ENCODE assay signal across 10 cellular contexts in the genomic region with DNA sequence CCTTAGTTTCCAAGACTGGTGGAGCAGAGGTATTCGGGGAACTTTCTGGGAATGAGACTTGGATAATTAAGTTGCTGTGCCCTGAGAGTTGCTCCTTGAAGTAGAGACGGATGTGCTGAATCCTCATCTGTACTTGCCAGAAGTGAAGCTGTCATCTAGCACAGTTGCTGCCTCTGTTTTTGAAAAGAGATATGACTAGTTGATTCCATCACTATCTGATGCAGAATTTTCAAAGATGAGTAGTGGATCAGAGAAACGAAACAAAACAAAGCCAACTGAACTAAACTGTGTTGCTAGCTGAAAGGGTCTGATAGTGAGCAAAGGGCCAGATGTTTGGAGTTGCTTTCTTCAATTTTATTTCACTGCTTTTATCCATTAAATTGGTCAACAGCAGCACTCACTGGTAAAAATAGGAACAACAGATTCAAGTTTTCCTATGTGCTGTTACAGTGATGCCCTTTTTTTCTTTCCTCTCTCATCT. TPM values are rescaled to one million over a fixed set of nuclear protein-coding genes. Genes with fewer than 3 reads are reported as not detected.
A peak's percentile ranks its signal among the peaks of the same experiment; 100 is the strongest.
DNase-seq lines count a peak whose midpoint lies in the region; ATAC-seq, FAIRE-seq and TF ChIP-seq lines count a peak whose summit lies in the region.
"Had no signal": no experiment of that assay in that cellular context is flagged by ENCODE, and none has a peak within 500 bp of the region (broad histone marks: within the 10 kb centered on the region; RNA-seq: fewer than 3 reads in every experiment).

No MANE protein-coding gene starts in this region.

- peak; percentile 94 for FAIRE-seq in K562 (lab: Jason Lieb, UNC)

- H4K20me1 ChIP-seq in K562 (replicated peaks; ENCODE audit: control insufficient read depth, insufficient read depth, low read length) = no peaks in the 10 kb centered on the region

- 2% methylated on average over 3 of the region's 3 CpGs for WGBS in K562 (ENCODE audit: insufficient coverage, low coverage, missing lambda C conversion rate)

- H3K4me3 ChIP-seq in K562 = no peak overlapping the region; the same call in 1 of the 2 replicates

- no peak overlapping the region for H3K27ac Mint-ChIP-seq in activated T-helper 2 cell treated with anti-CD3 and anti-CD28 coated beads, Interferon-gamma antibody, Interleukin-2, Interleukin-4, amounts not matched to agents 10 μg/mL and 5 μg/mL and 100 μg/mL, durations not matched to agents 14 hours and 24 hours and 36 hours

- peaks cover 49% of the 10 kb centered on the region for H3K79me2 ChIP-seq in K562 (ENCODE audit: control insufficient read depth, insufficient read depth, low read length)

- in situ Hi-C loops in K562 (cut with MboI) = loop anchor here (5.0 kb wide), 1 partner anchor 95 kb away; no protein-coding TSS in a partner anchor

- H3K4me1 Mint-ChIP-seq in activated T-helper 2 cell treated with anti-CD3 and anti-CD28 coated beads, Interferon-gamma antibody, Interleukin-2, Interleukin-4, amounts not matched to agents 10 μg/mL and 5 μg/mL and 100 μg/mL, durations not matched to agents 14 hours and 24 hours and 36 hours (ENCODE audit: low read depth) = peaks cover 2% of the 10 kb centered on the region

- H3K9me3 ChIP-seq in K562 (replicated peaks; ENCODE audit: control insufficient read depth, insufficient read depth, low read depth, low read length) = no peaks in the 10 kb centered on the region

- TF ChIP-seq POLR2A in K562 (conservative IDR thresholded peaks at IDR 0.05) = no peak

- H3K9ac ChIP-seq in K562 (ENCODE audit: insufficient read depth in 1 of 2, low read depth in 2 of 2, low read length in 2 of 2) = peak overlapping the region in 1 of 2 experiments; percentile 40; a peak in 1 of 4 replicates

- no peak overlapping the region for H2AFZ ChIP-seq in K562 (ENCODE audit: low read depth, low read length)

- TF ChIP-seq RAD21 in K562 (CRISPR knock-in tag; conservative IDR thresholded peaks at IDR 0.05 in 1 of 2, IDR thresholded peaks at IDR 0.05 in 1 of 2) = peak; percentile 90 to 92

- intact Hi-C loops in Right ventricle myocardium inferior (cut with DNase I) (loop anchor here (1.0 to 5.0 kb wide), 2 partner anchors 65 to 101 kb away; no protein-coding TSS in a partner anchor), cardiac septum (cut with DNase I) (loop anchor here (1.0 to 10.0 kb wide), 4 partner anchors 27 to 627 kb away; no protein-coding TSS in a partner anchor), K562 (cut with micrococcal nuclease) (loop anchor here (1.0 to 5.0 kb wide), 4 partner anchors 50 to 156 kb away; no protein-coding TSS in a partner anchor)
- intact Hi-C loops in activated T-helper 2 cell treated with anti-CD3 and anti-CD28 coated beads, Interferon-gamma antibody, Interleukin-2, Interleukin-4, amounts not matched to agents 10 μg/mL and 5 μg/mL and 100 μg/mL, durations not matched to agents 14 hours and 24 hours and 36 hours (cut with micrococcal nuclease) = no loop called here

- H3K27ac ChIP-seq in K562 (ENCODE audit: extremely low read depth, low read depth, low read length) = peak overlapping the region; percentile 78; the same call in 2 of the 3 replicates

- H3K27me3 ChIP-seq in K562 (ENCODE audit: control insufficient read depth in 2 of 2, insufficient read depth in 2 of 2, low read length in 2 of 2) = no peaks in the 10 kb centered on the region

- no peak for DNase-seq in Right ventricle myocardium inferior (ENCODE audit: missing footprints)
- DNase-seq in cardiac septum (ENCODE audit: low spot score) = no peak
- peak; percentile 40 to 81 (median 52) for DNase-seq in K562 (ENCODE audit: extremely low read depth in 1 of 4, low spot score in 3 of 4)
- peak; percentile 56 for DNase-seq in left kidney (ENCODE audit: low read depth, low spot score)
- DNase-seq in activated T-helper 2 cell treated with anti-CD3 and anti-CD28 coated beads, Interferon-gamma antibody, Interleukin-2, Interleukin-4, amounts not matched to agents 10 μg/mL and 5 μg/mL and 100 μg/mL, durations not matched to agents 14 hours and 24 hours and 36 hours (ENCODE audit: low spot score) = no peak
- DNase-seq in NCI-H1436 (lab: John Stamatoyannopoulos, UW) = no peak
- no peak for DNase-seq in activated gamma-delta T cell treated with Interleukin-2 at 50 U/mL for 16 hours
- DNase-seq: NCI-H510A had no signal

- CTCF ChIA-PET in K562 (lab: Yijun Ruan, JAX; ENCODE audit: low intra/inter-chr PET ratio) = interaction anchor here (1.0 to 1.2 kb wide), 3 partner anchors 101 to 121 kb away, joined by 3 to 9 read pairs (median 4); no protein-coding TSS in a partner anchor

- H3K4me1 ChIP-seq in K562 (replicated peaks in 1 of 2; ENCODE audit: control insufficient read depth in 2 of 2, insufficient read depth in 2 of 2, low read length in 2 of 2) = peaks cover 0 to 36% of the 10 kb centered on the region in 2 experiments; a peak in 3 of 5 replicates

- POLR2A ChIA-PET in K562 (lab: Yijun Ruan, JAX) = interaction anchor here (0.7 to 1.5 kb wide), 6 partner anchors 16 to 703 kb away, joined by 3 to 6 read pairs (median 3); no protein-coding TSS in a partner anchor

- H3K36me3 ChIP-seq in K562 (ENCODE audit: control insufficient read depth, insufficient read depth, low read length) = peaks cover 6% of the 10 kb centered on the region; the same call in 2 of the 3 replicates

- TF ChIP-seq EP300 in K562 (IDR thresholded peaks at IDR 0.05; ENCODE audit: low read length) = peak; percentile 99

- ATAC-seq in Right ventricle myocardium inferior (peak; percentile 56), K562 (peak; percentile 90), HG03025 (IDR thresholded peaks at IDR 0.05; ENCODE audit: low FRiP score, unreplicated experiment) (no peak)

- no peaks in the 10 kb centered on the region for H3K9me3 Mint-ChIP-seq in activated T-helper 2 cell treated with anti-CD3 and anti-CD28 coated beads, Interferon-gamma antibody, Interleukin-2, Interleukin-4, amounts not matched to agents 10 μg/mL and 5 μg/mL and 100 μg/mL, durations not matched to agents 14 hours and 24 hours and 36 hours
- H3K9me3 Mint-ChIP-seq: dendritic cell treated with granulocyte-macrophage colony-stimulating factor and Interleukin-4, amounts not matched to agents 40 ng/mL and 50 ng/mL, for 4 days had no signal

- H3K4me3 Mint-ChIP-seq in activated T-helper 2 cell treated with anti-CD3 and anti-CD28 coated beads, Interferon-gamma antibody, Interleukin-2, Interleukin-4, amounts not matched to agents 10 μg/mL and 5 μg/mL and 100 μg/mL, durations not matched to agents 14 hours and 24 hours and 36 hours (ENCODE audit: low read depth) = no peak overlapping the region
- H3K4me3 Mint-ChIP-seq: dendritic cell treated with granulocyte-macrophage colony-stimulating factor and Interleukin-4, amounts not matched to agents 40 ng/mL and 50 ng/mL, for 4 days had no signal

- peak; percentile 38 to 74 (median 63); a peak in 5 of 6 replicates for TF ChIP-seq CTCF in K562 (IDR thresholded peaks at IDR 0.05 in 2 of 3, conservative IDR thresholded peaks at IDR 0.05 in 1 of 3; ENCODE audit: insufficient read depth in 2 of 3, low read depth in 1 of 3, low read length in 3 of 3)

- no peaks in the 10 kb centered on the region for H3K36me3 Mint-ChIP-seq in activated T-helper 2 cell treated with anti-CD3 and anti-CD28 coated beads, Interferon-gamma antibody, Interleukin-2, Interleukin-4, amounts not matched to agents 10 μg/mL and 5 μg/mL and 100 μg/mL, durations not matched to agents 14 hours and 24 hours and 36 hours (ENCODE audit: low read depth)

- H3K4me2 ChIP-seq in K562 (ENCODE audit: insufficient read depth, low read length) = peak overlapping the region; percentile 58

- no peaks in the 10 kb centered on the region for H3K27me3 Mint-ChIP-seq in activated T-helper 2 cell treated with anti-CD3 and anti-CD28 coated beads, Interferon-gamma antibody, Interleukin-2, Interleukin-4, amounts not matched to agents 10 μg/mL and 5 μg/mL and 100 μg/mL, durations not matched to agents 14 hours and 24 hours and 36 hours (ENCODE audit: low read depth)
- H3K27me3 Mint-ChIP-seq: dendritic cell treated with granulocyte-macrophage colony-stimulating factor and Interleukin-4, amounts not matched to agents 40 ng/mL and 50 ng/mL, for 4 days had no signal

- no peaks in the 10 kb centered on the region for H3K9me1 ChIP-seq in K562 (ENCODE audit: control insufficient read depth, insufficient read depth, low read length)

- no TSS peak for BruUV-seq in K562 (replicated peaks; lab: Mats Ljungman, UMichigan)

RNA-seq across cellular contexts. Expression of a gene that starts 52.7 kb away (rescaled TPM):
- total RNA-seq in Right ventricle myocardium inferior (71.0 TPM), cardiac septum (97.6 TPM), K562 (2014; rRNA removed) (11.5 and 17.6 TPM in 2 replicates), K562 (2014; rRNA removed; fragmentation: Illumina TruSeq; extraction: Trizol) (11.1 and 13.5 TPM in 2 replicates), K562 (2015; rRNA removed; fragmentation: Illumina TruSeq; extraction: Trizol) (13.4 and 14.2 TPM in 2 replicates), K562 (2021) (14.6 and 16.5 TPM in 2 replicates)
- 14.1 and 25.5 TPM in 2 replicates for total RNA-seq in K562 (2011; cell fraction: chromatin; rRNA removed; ENCODE audit: low replicate concordance)
- total RNA-seq in K562 (2011; cell fraction: nucleolus; rRNA removed) = 10.0 and 11.2 TPM in 2 replicates
- total RNA-seq in K562 (2011; cell fraction: nucleoplasm; rRNA removed) = 19.1 and 23.1 TPM in 2 replicates
- polyA plus RNA-seq in K562 (2011; rRNA removed) (9.7 and 10.1 TPM in 2 replicates), K562 (2014; fragmentation: Illumina TruSeq; extraction: Trizol) (10.7 and 14.9 TPM in 2 replicates), K562 (2014; fragmentation: Nextera tagmentation; extraction: Ambion mirVana) (1 to 10 TPM; 5.6 to 9.0 TPM), K562 (2014; rRNA removed) (8.4 and 8.7 TPM in 2 replicates)
- polyA plus RNA-seq in K562 (2011; cell fraction: cytosol; rRNA removed) = 9.3 and 11.5 TPM in 2 replicates
- polyA plus RNA-seq in K562 (2011; cell fraction: nucleus; rRNA removed) = 11.0 and 11.4 TPM in 2 replicates
- 7.4 and 9.4 TPM in 2 replicates for polyA plus RNA-seq in K562 (2012)
- 32.4 and 33.9 TPM in 2 replicates for polyA minus RNA-seq in K562 (2011; rRNA and poly(A)+ RNA removed)
- 11.4 and 11.9 TPM in 2 replicates for polyA minus RNA-seq in K562 (2011; cell fraction: cytosol; rRNA and poly(A)+ RNA removed)
- polyA minus RNA-seq in K562 (2011; cell fraction: nucleus; rRNA and poly(A)+ RNA removed) = 21.8 and 42.0 TPM in 2 replicates
- total RNA-seq in activated T-helper 2 cell treated with anti-CD3 and anti-CD28 coated beads, Interferon-gamma antibody, Interleukin-2, Interleukin-4, amounts not matched to agents 10 μg/mL and 5 μg/mL and 100 μg/mL, durations not matched to agents 14 hours and 24 hours and 36 hours = 0.07 and 0.28 TPM in 2 replicates

Comparison
In these comparisons a context has a peak if more than half of its experiments do, and no peak if none do; other contexts are left out.
1. DNase-seq: peak in K562 (4 of 4) and left kidney (single experiment); none in Right ventricle myocardium inferior (single experiment), cardiac septum (single experiment), activated T-helper 2 cell treated with anti-CD3 and anti-CD28 coated beads, Interferon-gamma antibody, Interleukin-2, Interleukin-4, amounts not matched to agents 10 μg/mL and 5 μg/mL and 100 μg/mL, durations not matched to agents 14 hours and 24 hours and 36 hours (single experiment), NCI-H1436 (single experiment) and activated gamma-delta T cell treated with Interleukin-2 at 50 U/mL for 16 hours (single experiment).